Comparison of ENCODE assay signal across 8 cellular contexts in the genomic region with DNA sequence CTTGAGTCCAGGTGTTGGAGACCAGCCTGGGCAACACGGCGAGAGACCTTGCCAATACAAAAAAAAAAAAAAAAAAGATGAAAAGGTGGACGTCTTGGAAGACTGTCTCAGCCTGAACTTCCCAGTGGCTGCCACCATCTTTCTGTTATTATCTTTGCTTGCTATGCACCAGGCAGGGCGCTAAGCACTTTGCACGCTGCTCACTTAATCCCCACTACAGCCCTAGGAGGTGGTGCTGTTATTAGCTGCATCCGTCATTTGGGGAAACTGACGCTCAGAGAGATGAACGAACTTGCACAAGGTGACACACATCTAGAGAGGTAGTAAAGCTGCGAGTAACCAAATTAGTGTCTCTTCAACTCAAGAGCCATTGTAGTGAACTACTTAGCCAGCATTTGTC. TPM values are rescaled to one million over a fixed set of nuclear protein-coding genes. Genes with fewer than 3 reads are reported as not detected.
A peak's percentile ranks its signal among the peaks of the same experiment; 100 is the strongest.
DNase-seq lines count a peak whose midpoint lies in the region; ATAC-seq and TF ChIP-seq lines count a peak whose summit lies in the region.

No MANE protein-coding gene starts in this region.

- peak overlapping the region; percentile 16; the same call in 1 of the 2 replicates for H4K5ac ChIP-seq in IMR-90 (ENCODE audit: low read depth, low read length)

- peak overlapping the region; percentile 4 for H2AFZ ChIP-seq in IMR-90 (replicated peaks; ENCODE audit: low read length, poor library complexity)

- peaks cover 3% of the 10 kb centered on the region for H3K27me3 Mint-ChIP-seq in nephron (ENCODE audit: low read depth)

- H2BK5ac ChIP-seq in IMR-90 (ENCODE audit: low read depth, low read length, poor library complexity, severe bottlenecking): no peak overlapping the region

- no peak overlapping the region for H2AK5ac ChIP-seq in IMR-90 (ENCODE audit: low read depth, low read length)

- H3K9me1 ChIP-seq in IMR-90 (ENCODE audit: insufficient read depth, low read length): no peaks in the 10 kb centered on the region

- dilution Hi-C loops in IMR-90 (cut with HindIII; ENCODE audit: low sequenced_read_pairs, unreplicated experiment): no loop called here

- H3K36me3 Mint-ChIP-seq in nephron (ENCODE audit: low read depth): no peaks in the 10 kb centered on the region

- H3K9me3 ChIP-seq in IMR-90 (ENCODE audit: control insufficient read depth, insufficient read depth, low read length) (no peaks in the 10 kb centered on the region), breast epithelium (no peaks in the 10 kb centered on the region)

- ATAC-seq in IMR-90 (ENCODE audit: low read depth): no peak
- no peak for ATAC-seq in HG03095 (IDR thresholded peaks at IDR 0.05; ENCODE audit: unreplicated experiment)

- H3K27ac ChIP-seq in IMR-90 (ENCODE audit: insufficient read depth, low read length): no peak overlapping the region
- no peak overlapping the region for H3K27ac ChIP-seq in breast epithelium

- no peak overlapping the region for H2BK15ac ChIP-seq in IMR-90 (ENCODE audit: low read depth, low read length)

- no peak overlapping the region for H3K4ac ChIP-seq in IMR-90 (ENCODE audit: low read depth, low read length)

- in situ Hi-C loops in IMR-90 (cut with MboI; ENCODE audit: low sequenced_read_pairs): no loop called here

- H3K56ac ChIP-seq in IMR-90 (ENCODE audit: extremely low read depth, insufficient read depth, low read length): no peak overlapping the region

- peak overlapping the region; percentile 92 to 96 (median 93) for H3K4me3 Mint-ChIP-seq in nephron

- H3K36me3 ChIP-seq in IMR-90 (ENCODE audit: control insufficient read depth, insufficient read depth, low read length): no peaks in the 10 kb centered on the region
- H3K36me3 ChIP-seq in breast epithelium: no peaks in the 10 kb centered on the region

- H2BK120ac ChIP-seq in IMR-90 (ENCODE audit: low read depth, low read length): no peak overlapping the region

- H3K4me1 ChIP-seq in IMR-90 (ENCODE audit: control insufficient read depth, insufficient read depth, low read length) (peaks cover 4% of the 10 kb centered on the region), breast epithelium (no peaks in the 10 kb centered on the region)

- H3K4me2 ChIP-seq in IMR-90 (ENCODE audit: low read depth, low read length): no peak overlapping the region

- H3K18ac ChIP-seq in IMR-90 (ENCODE audit: low read depth, low read length): no peak overlapping the region

- no peak overlapping the region for H3K14ac ChIP-seq in IMR-90 (replicated peaks; ENCODE audit: low read depth, low read length)

- 100% methylated on average over 1 of the region's 9 CpGs; no CpG with 5 or more reads in 1 of the 2 experiments for WGBS in IMR-90 (ENCODE audit: extremely low coverage in 2 of 2, insufficient read length in 1 of 2), 2 experiments

- peaks cover 17% of the 10 kb centered on the region for H3K4me1 Mint-ChIP-seq in nephron

- H3K79me1 ChIP-seq in IMR-90 (ENCODE audit: low read depth in 1 of 2, low read length in 2 of 2): peaks cover 4 to 9% of the 10 kb centered on the region in 2 experiments; a peak in 3 of 4 replicates

- DNase-seq in AG04449 (ENCODE audit: low read depth, low spot score) (no peak), IMR-90 (no peak), breast epithelium (ENCODE audit: low spot score in 2 of 2) (no peak), SKM-1 (lab: John Stamatoyannopoulos, UW; ENCODE audit: unreplicated experiment) (no peak), NAMALWA (ENCODE audit: low spot score) (no peak)
- DNase-seq in stimulated activated CD8-positive, alpha-beta memory T cell treated with anti-CD3 and anti-CD28 coated beads, Interleukin-4, amount 100 ng/mL, for 48 hours: no peak

- TF ChIP-seq POLR2A in IMR-90 (IDR thresholded peaks at IDR 0.05; ENCODE audit: low read depth, low read length) (no peak), breast epithelium (IDR thresholded peaks at IDR 0.05) (no peak)

- H3K27me3 ChIP-seq in IMR-90 (ENCODE audit: control insufficient read depth, insufficient read depth, low read length) (no peaks in the 10 kb centered on the region), breast epithelium (no peaks in the 10 kb centered on the region)

- H3K9ac ChIP-seq in IMR-90 (ENCODE audit: low read depth, low read length): no peak overlapping the region

- CTCF ChIA-PET in AG04449 (lab: Yijun Ruan, JAX): interaction anchor here (1.1 to 1.5 kb wide), 2 partner anchors 11 to 14 kb away, joined by 3 to 4 read pairs; no protein-coding TSS in a partner anchor
- CTCF ChIA-PET in IMR-90 (lab: Yijun Ruan, JAX): interaction anchor here (0.7 kb wide), 1 partner anchor 1269 kb away, joined by 4 read pairs; no protein-coding TSS in a partner anchor

- TF ChIP-seq RAD21 in IMR-90 (IDR thresholded peaks at IDR 0.05; ENCODE audit: low read length): no peak

- H4K20me1 ChIP-seq in IMR-90 (ENCODE audit: insufficient read depth, low read length): no peaks in the 10 kb centered on the region

- POLR2A ChIA-PET in AG04449 (lab: Yijun Ruan, JAX): no interaction called here
- POLR2A ChIA-PET in IMR-90 (lab: Charles Lee; ENCODE audit: unreplicated experiment): no interaction called here

- H2BK20ac ChIP-seq in IMR-90 (ENCODE audit: low read depth, low read length): no peak overlapping the region

- H4K91ac ChIP-seq in IMR-90 (ENCODE audit: insufficient read depth, low read depth, low read length): no peak overlapping the region

- no peak overlapping the region for H3K23ac ChIP-seq in IMR-90 (ENCODE audit: low read depth, low read length)

- no peaks in the 10 kb centered on the region for H3K9me3 Mint-ChIP-seq in nephron

- peak overlapping the region; percentile 7 to 75; a peak in 1 of 4 replicates for H4K8ac ChIP-seq in IMR-90 (ENCODE audit: low read depth in 2 of 2, low read length in 2 of 2)

- H2AK9ac ChIP-seq in IMR-90 (replicated peaks; ENCODE audit: low read depth, low read length, poor library complexity): no peak overlapping the region

- peak overlapping the region in 2 of 3 experiments; percentile 22 to 60 for H3K27ac Mint-ChIP-seq in nephron

- no TSS peak for BruUV-seq in IMR-90 (replicated peaks; lab: Mats Ljungman, UMichigan)

- no peak for TF ChIP-seq CTCF in AG04449 (IDR thresholded peaks at IDR 0.05; ENCODE audit: insufficient read depth, low read length, missing control alignments)
- TF ChIP-seq CTCF in IMR-90 (conservative IDR thresholded peaks at IDR 0.05; ENCODE audit: low read depth, low read length): no peak
- no peak for TF ChIP-seq CTCF in breast epithelium (IDR thresholded peaks at IDR 0.05)
- TF ChIP-seq CTCF in nephron (IDR thresholded peaks at IDR 0.05; ENCODE audit: unreplicated experiment in 3 of 3): no peak

- H3K4me3 ChIP-seq in AG04449 (ENCODE audit: low read depth, low read length) (peak overlapping the region; percentile 84), IMR-90 (ENCODE audit: insufficient read depth, low read depth, low read length) (no peak overlapping the region), breast epithelium (peak overlapping the region in 2 of 3 donors; percentile 54 to 77)

- intact Hi-C loops in IMR-90 (cut with micrococcal nuclease): no loop called here
- intact Hi-C loops in breast epithelium (cut with DNase I; ENCODE audit: low total_unique reads): no loop called here

TF ChIP-seq in IMR-90, 13 proteins besides CTCF, POLR2A, EP300 and RAD21:
- TF ChIP-seq RCOR1 (IDR thresholded peaks at IDR 0.05; ENCODE audit: insufficient replicate concordance, low read length): no peak
- TF ChIP-seq BHLHE40 (IDR thresholded peaks at IDR 0.05; ENCODE audit: low read depth, low read length): no peak
- TF ChIP-seq, protein P1, sequence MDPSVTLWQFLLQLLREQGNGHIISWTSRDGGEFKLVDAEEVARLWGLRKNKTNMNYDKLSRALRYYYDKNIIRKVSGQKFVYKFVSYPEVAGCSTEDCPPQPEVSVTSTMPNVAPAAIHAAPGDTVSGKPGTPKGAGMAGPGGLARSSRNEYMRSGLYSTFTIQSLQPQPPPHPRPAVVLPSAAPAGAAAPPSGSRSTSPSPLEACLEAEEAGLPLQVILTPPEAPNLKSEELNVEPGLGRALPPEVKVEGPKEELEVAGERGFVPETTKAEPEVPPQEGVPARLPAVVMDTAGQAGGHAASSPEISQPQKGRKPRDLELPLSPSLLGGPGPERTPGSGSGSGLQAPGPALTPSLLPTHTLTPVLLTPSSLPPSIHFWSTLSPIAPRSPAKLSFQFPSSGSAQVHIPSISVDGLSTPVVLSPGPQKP (IDR thresholded peaks at IDR 0.05; ENCODE audit: borderline replicate concordance, low read depth, low read length): no peak
- TF ChIP-seq, protein P2, sequence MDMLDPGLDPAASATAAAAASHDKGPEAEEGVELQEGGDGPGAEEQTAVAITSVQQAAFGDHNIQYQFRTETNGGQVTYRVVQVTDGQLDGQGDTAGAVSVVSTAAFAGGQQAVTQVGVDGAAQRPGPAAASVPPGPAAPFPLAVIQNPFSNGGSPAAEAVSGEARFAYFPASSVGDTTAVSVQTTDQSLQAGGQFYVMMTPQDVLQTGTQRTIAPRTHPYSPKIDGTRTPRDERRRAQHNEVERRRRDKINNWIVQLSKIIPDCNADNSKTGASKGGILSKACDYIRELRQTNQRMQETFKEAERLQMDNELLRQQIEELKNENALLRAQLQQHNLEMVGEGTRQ (IDR thresholded peaks at IDR 0.05; ENCODE audit: low read depth, low read length): no peak
- TF ChIP-seq NFE2L2 (IDR thresholded peaks at IDR 0.05; ENCODE audit: low read depth, low read length): no peak
- TF ChIP-seq MAFK (IDR thresholded peaks at IDR 0.05; ENCODE audit: low read depth, low read length): no peak
- TF ChIP-seq FOS (IDR thresholded peaks at IDR 0.05; ENCODE audit: low read depth, low read length): no peak
- TF ChIP-seq CEBPB (IDR thresholded peaks at IDR 0.05; ENCODE audit: low read depth, low read length): no peak
- no peak for TF ChIP-seq SMC3 (IDR thresholded peaks at IDR 0.05; ENCODE audit: low read depth, low read length)
- no peak for TF ChIP-seq RFX5 (IDR thresholded peaks at IDR 0.05; ENCODE audit: low read depth, low read length)
- no peak for TF ChIP-seq MXI1 (IDR thresholded peaks at IDR 0.05; ENCODE audit: borderline replicate concordance, low read depth, low read length)
- no peak for TF ChIP-seq CHD1 (IDR thresholded peaks at IDR 0.05; ENCODE audit: low read depth, low read length)
- no peak for TF ChIP-seq MAZ (IDR thresholded peaks at IDR 0.05; ENCODE audit: borderline replicate concordance, low read depth, low read length)

RNA-seq across cellular contexts. Expression of a gene that starts 0.7 kb away (rescaled TPM):
- total RNA-seq in IMR-90 (2012; rRNA removed) (6.4 and 6.5 TPM in 2 replicates), breast epithelium (10 to 100 TPM in 2 of 3 donors, 1 to 10 TPM in 1; 9.2 to 23.0 (median 16.4) TPM)
- polyA plus RNA-seq in IMR-90 (2012; rRNA removed): 4.3 and 5.1 TPM in 2 replicates
- polyA plus RNA-seq in IMR-90 (2012; cell fraction: cytosol; rRNA removed): 3.1 and 4.1 TPM in 2 replicates
- polyA plus RNA-seq in IMR-90 (2012; cell fraction: nucleus; rRNA removed; ENCODE audit: low replicate concordance): 1.9 and 2.9 TPM in 2 replicates
